Comparison of ENCODE assay signal across 10 cellular contexts in the genomic region with DNA sequence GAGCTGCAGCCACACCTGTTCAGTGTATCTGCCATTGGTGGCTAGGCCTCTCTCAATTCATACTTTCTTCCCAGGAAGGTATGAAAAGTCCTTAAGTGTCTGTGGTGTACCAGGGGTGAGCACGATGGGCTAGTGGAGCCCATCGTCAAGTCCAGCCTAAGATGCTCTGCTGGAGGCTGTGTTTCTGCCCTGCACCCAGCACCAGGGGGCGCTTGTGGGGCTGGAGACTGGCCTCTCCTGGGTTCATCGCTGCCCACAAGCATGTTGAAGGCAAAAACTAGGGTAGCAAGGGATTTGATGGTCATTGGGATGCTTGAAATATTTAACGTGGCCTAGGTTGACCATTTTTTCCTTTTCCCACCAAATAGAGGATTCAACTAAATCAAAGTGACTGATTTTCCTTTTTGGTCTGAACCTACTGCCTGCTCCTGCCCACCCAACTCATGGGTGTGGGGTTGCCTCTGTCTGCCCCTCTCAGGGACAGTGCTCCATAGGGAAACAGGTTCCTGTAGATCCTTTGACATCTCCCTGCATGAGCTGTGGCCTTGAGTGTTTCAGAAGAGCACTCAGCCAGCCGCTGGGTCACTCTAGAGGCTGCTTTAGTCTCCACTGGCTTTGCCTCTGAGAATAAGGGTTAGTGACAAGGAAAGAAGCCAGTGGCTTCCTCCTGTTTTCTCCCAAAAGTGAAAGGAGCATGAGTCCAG. TPM values are rescaled to one million over a fixed set of nuclear protein-coding genes. Genes with fewer than 3 reads are reported as not detected.
DNase-seq lines count a peak whose midpoint lies in the region; TF ChIP-seq lines count a peak whose summit lies in the region.
"Had no signal": no experiment of that assay in that cellular context is flagged by ENCODE, and none has a peak within 500 bp of the region (broad histone marks: within the 10 kb centered on the region; RNA-seq: fewer than 3 reads in every experiment).

No MANE protein-coding gene starts in this region.

- no peak overlapping the region for H2AFZ ChIP-seq in osteoblast (ENCODE audit: low read length)

- no peaks in the 10 kb centered on the region for H4K20me1 ChIP-seq in osteoblast (ENCODE audit: insufficient read depth, low read length)

- H3K27me3 ChIP-seq in osteoblast (ENCODE audit: insufficient read depth, low read length) = no peaks in the 10 kb centered on the region

- peak; percentile 22 for TF ChIP-seq CTCF in cardiac fibroblast (IDR thresholded peaks at IDR 0.05; ENCODE audit: low read depth, low read length)
- TF ChIP-seq CTCF in osteoblast (IDR thresholded peaks at IDR 0.05; ENCODE audit: extremely low read depth, low read depth, low read length) = peak; percentile 21

- DNase-seq in NCI-H748 (lab: John Stamatoyannopoulos, UW; ENCODE audit: unreplicated experiment) (peak; percentile 29), NCI-H748 treated with DMSO at 0.1 percent for 48 hours (lab: John Stamatoyannopoulos, UW) (no peak), cardiac fibroblast (ENCODE audit: low read depth in 2 of 2) (peak; percentile 11 to 12), osteoblast (ENCODE audit: insufficient read length, low spot score, missing footprints) (no peak), NCI-H1417 treated with DMSO at 0.1 percent for 48 hours (lab: John Stamatoyannopoulos, UW) (no peak), kidney glomerular epithelial cell (lab: John Stamatoyannopoulos, UW) (no peak), ecto neural progenitor cell (ENCODE audit: low spot score) (no peak)
- DNase-seq: activated CD4-positive, alpha-beta T cell treated with anti-CD3 and anti-CD28 coated beads, Interleukin-2, amount 50 U/mL, for 1 hour; naive thymus-derived CD4-positive, alpha-beta T cell had no signal

- no peak overlapping the region for H3K4me2 ChIP-seq in osteoblast (ENCODE audit: insufficient read depth, low read length)

- no peaks in the 10 kb centered on the region for H3K36me3 ChIP-seq in osteoblast (ENCODE audit: insufficient read depth, low read length)

- no peak overlapping the region for H3K27ac ChIP-seq in osteoblast (ENCODE audit: low read depth, low read length)

- TF ChIP-seq RAD21 in Ishikawa (IDR thresholded peaks at IDR 0.05; ENCODE audit: low read depth) = peak; percentile 48; the same call in 1 of the 2 replicates

- peaks cover 12% of the 10 kb centered on the region for H3K4me1 ChIP-seq in osteoblast (ENCODE audit: insufficient read depth, low read length)

- H3K9me3 ChIP-seq in osteoblast (ENCODE audit: low read depth, low read length) = peaks cover 4% of the 10 kb centered on the region

- no peak overlapping the region for H3K4me3 ChIP-seq in cardiac fibroblast (replicated peaks in 1 of 2; ENCODE audit: low read depth in 2 of 2, low read length in 2 of 2)
- no peak overlapping the region for H3K4me3 ChIP-seq in osteoblast (ENCODE audit: insufficient read depth, low read length)

- H3K79me2 ChIP-seq in osteoblast (ENCODE audit: insufficient read depth, low read length) = no peaks in the 10 kb centered on the region

- TF ChIP-seq EP300 in Ishikawa (IDR thresholded peaks at IDR 0.05; ENCODE audit: borderline replicate concordance) = no peak

TF ChIP-seq in Ishikawa, 13 proteins besides CTCF, POLR2A, EP300 and RAD21:
- TF ChIP-seq TEAD4 (IDR thresholded peaks at IDR 0.05) (no peak), CEBPB (IDR thresholded peaks at IDR 0.05) (no peak), CREB1 (IDR thresholded peaks at IDR 0.05; ENCODE audit: low read depth) (no peak), REST (IDR thresholded peaks at IDR 0.05; ENCODE audit: low read depth) (no peak), ZBTB7A (IDR thresholded peaks at IDR 0.05; ENCODE audit: low read depth) (no peak), TCF12 (IDR thresholded peaks at IDR 0.05; ENCODE audit: low read depth) (no peak), TAF1 (IDR thresholded peaks at IDR 0.05; ENCODE audit: low read depth) (no peak)

RNA-seq across cellular contexts. Expression of gene TPGS2, which starts 59.0 kb away (rescaled TPM):
- 92.2 and 98.8 TPM in 2 replicates for total RNA-seq in osteoblast

RNA-seq across cellular contexts. Expression of gene KIAA1328, which starts 59.2 kb away (rescaled TPM):
- total RNA-seq in osteoblast = 8.7 and 8.8 TPM in 2 replicates

Comparison
In these comparisons a context has a peak if more than half of its experiments do, and no peak if none do; other contexts are left out.
1. DNase-seq: peak in NCI-H748 (single experiment) and cardiac fibroblast (2 of 2); none in NCI-H748 treated with DMSO at 0.1 percent for 48 hours (single experiment), osteoblast (single experiment), NCI-H1417 treated with DMSO at 0.1 percent for 48 hours (single experiment), kidney glomerular epithelial cell (single experiment) and ecto neural progenitor cell (single experiment).